28 cellular contexts compared by ENCODE assay signal in genomic region chr2:213561759-213562158, GRCh38.
"Had no signal": no experiment of that assay in that cellular context is flagged by ENCODE, and none has a peak within 500 bp of the region (broad histone marks: within the 10 kb centered on the region; RNA-seq: fewer than 3 reads in every experiment).

No MANE protein-coding gene starts in this region.

- H3K4me1 Mint-ChIP-seq: stimulated activated effector memory CD8-positive, alpha-beta T cell treated with anti-CD3 and anti-CD28 coated beads, Interleukin-12 subunit alpha, Interleukin-12 subunit beta, amount 100 ng/mL, for 72 hours; stimulated activated memory B cell treated with anti-CD40 and anti-IgM and Interleukin-4, amounts not matched to agents 10 μg/mL and 1 μg/mL and 100 μg/mL, for 72 hours; stimulated activated naive B cell treated with anti-CD40 and anti-IgM and Interleukin-4, amounts not matched to agents 10 μg/mL and 1 μg/mL and 100 μg/mL, for 72 hours; stimulated activated naive CD8-positive, alpha-beta T cell treated with anti-CD3 and anti-CD28 coated beads, Interleukin-15, amount 100 ng/mL, for 72 hours had no signal

- H3K27ac Mint-ChIP-seq: stimulated activated effector memory CD8-positive, alpha-beta T cell treated with anti-CD3 and anti-CD28 coated beads, Interleukin-12 subunit alpha, Interleukin-12 subunit beta, amount 100 ng/mL, for 72 hours; stimulated activated memory B cell treated with anti-CD40 and anti-IgM and Interleukin-4, amounts not matched to agents 10 μg/mL and 1 μg/mL and 100 μg/mL, for 72 hours; stimulated activated naive B cell treated with anti-CD40 and anti-IgM and Interleukin-4, amounts not matched to agents 10 μg/mL and 1 μg/mL and 100 μg/mL, for 72 hours; stimulated activated naive CD8-positive, alpha-beta T cell treated with anti-CD3 and anti-CD28 coated beads, Interleukin-15, amount 100 ng/mL, for 72 hours; stimulated activated naive CD8-positive, alpha-beta T cell treated with anti-CD3 and anti-CD28 coated beads, Interleukin-15, Interleukin-2, amounts not matched to agents 100 ng/mL and 50 ng/mL, for 24 hours; type B pancreatic cell had no signal

- H3K4me3 ChIP-seq: stomach, suprapubic skin, testis, thoracic aorta, thyroid gland, tibial artery, tibial nerve, transverse colon, upper lobe of left lung, upper lobe of right lung, uterus, vagina had no signal

- H3K9me3 Mint-ChIP-seq: type B pancreatic cell had no signal

- H3K4me3 Mint-ChIP-seq: stimulated activated effector memory CD8-positive, alpha-beta T cell treated with anti-CD3 and anti-CD28 coated beads, Interleukin-12 subunit alpha, Interleukin-12 subunit beta, amount 100 ng/mL, for 72 hours; stimulated activated memory B cell treated with anti-CD40 and anti-IgM and Interleukin-4, amounts not matched to agents 10 μg/mL and 1 μg/mL and 100 μg/mL, for 72 hours; stimulated activated naive B cell treated with anti-CD40 and anti-IgM and Interleukin-4, amounts not matched to agents 10 μg/mL and 1 μg/mL and 100 μg/mL, for 72 hours; stimulated activated naive CD8-positive, alpha-beta T cell treated with anti-CD3 and anti-CD28 coated beads, Interleukin-15, amount 100 ng/mL, for 72 hours; stimulated activated naive CD8-positive, alpha-beta T cell treated with anti-CD3 and anti-CD28 coated beads, Interleukin-15, Interleukin-2, amounts not matched to agents 100 ng/mL and 50 ng/mL, for 24 hours; type B pancreatic cell had no signal

- ATAC-seq: stimulated activated effector memory CD8-positive, alpha-beta T cell treated with anti-CD3 and anti-CD28 coated beads, Interleukin-12 subunit alpha, Interleukin-12 subunit beta, amount 100 ng/mL, for 72 hours; stimulated activated memory B cell treated with anti-CD40 and anti-IgM and Interleukin-4, amounts not matched to agents 10 μg/mL and 1 μg/mL and 100 μg/mL, for 72 hours; stimulated activated naive B cell treated with anti-CD40 and anti-IgM and Interleukin-4, amounts not matched to agents 10 μg/mL and 1 μg/mL and 100 μg/mL, for 72 hours; stimulated activated naive CD8-positive, alpha-beta T cell treated with anti-CD3 and anti-CD28 coated beads, Interleukin-15, amount 100 ng/mL, for 72 hours; stimulated activated naive CD8-positive, alpha-beta T cell treated with anti-CD3 and anti-CD28 coated beads, Interleukin-15, Interleukin-2, amounts not matched to agents 100 U/mL and 50 U/mL, for 24 hours; upper lobe of right lung had no signal

- H3K4me1 ChIP-seq: stomach, suprapubic skin, testis, thyroid gland, tibial artery, tibial nerve, transverse colon, upper lobe of left lung, upper lobe of right lung, uterus, vagina had no signal

- H3K27me3 Mint-ChIP-seq: stimulated activated memory B cell treated with anti-CD40 and anti-IgM and Interleukin-4, amounts not matched to agents 10 μg/mL and 1 μg/mL and 100 μg/mL, for 72 hours; stimulated activated naive B cell treated with anti-CD40 and anti-IgM and Interleukin-4, amounts not matched to agents 10 μg/mL and 1 μg/mL and 100 μg/mL, for 72 hours; stimulated activated naive CD8-positive, alpha-beta T cell treated with anti-CD3 and anti-CD28 coated beads, Interleukin-15, amount 100 ng/mL, for 72 hours; stimulated activated naive CD8-positive, alpha-beta T cell treated with anti-CD3 and anti-CD28 coated beads, Interleukin-15, Interleukin-2, amounts not matched to agents 100 ng/mL and 50 ng/mL, for 24 hours; type B pancreatic cell had no signal

- H3K36me3 ChIP-seq: stomach, suprapubic skin, thoracic aorta, thyroid gland, tibial artery, tibial nerve, transverse colon, upper lobe of left lung, upper lobe of right lung, uterus, vagina had no signal

- H3K27ac ChIP-seq: stomach, suprapubic skin, testis, thoracic aorta, thyroid gland, tibial artery, tibial nerve, transverse colon, upper lobe of left lung, upper lobe of right lung, uterus, vagina had no signal

- DNase-seq: stimulated activated CD4-positive, alpha-beta T cell treated with anti-CD3 and anti-CD28 coated beads, Interleukin-2, amount 100 ng/mL, for 48 hours; stimulated activated CD4-positive, alpha-beta T cell treated with anti-CD3 and anti-CD28 coated beads, Interleukin-4, amount 100 ng/mL, for 1 hour; stimulated activated CD4-positive, alpha-beta T cell treated with anti-CD3 and anti-CD28 coated beads, Interleukin-4, amount 100 ng/mL, for 24 hours; stimulated activated CD4-positive, alpha-beta T cell treated with anti-CD3 and anti-CD28 coated beads, Interleukin-4, amount 100 ng/mL, for 4 hours; stimulated activated CD8-positive, alpha-beta memory T cell treated with anti-CD3 and anti-CD28 coated beads, Interleukin-4, amount 100 ng/mL, for 48 hours; stimulated activated naive B cell treated with anti-CD40 and anti-IgM and Interleukin-4, amounts not matched to agents 10 μg/mL and 1 μg/mL and 100 μg/mL, for 72 hours; stimulated activated naive CD4-positive, alpha-beta T cell; stimulated activated naive CD4-positive, alpha-beta T cell treated with Interleukin-2 at 50 U/mL for 16 hours; stimulated activated naive CD8-positive, alpha-beta T cell treated with anti-CD3 and anti-CD28 coated beads, Interleukin-15, amount 100 ng/mL, for 72 hours; stimulated activated naive CD8-positive, alpha-beta T cell treated with anti-CD3 and anti-CD28 coated beads, Interleukin-15, Interleukin-2, amounts not matched to agents 100 U/mL and 50 U/mL, for 24 hours; stomach; substantia nigra; testis; thyroid gland; tibial artery; transverse colon; trophoblast cell; upper lobe of left lung; upper lobe of right lung; uterus had no signal

- H3K36me3 Mint-ChIP-seq: stimulated activated effector memory CD8-positive, alpha-beta T cell treated with anti-CD3 and anti-CD28 coated beads, Interleukin-12 subunit alpha, Interleukin-12 subunit beta, amount 100 ng/mL, for 72 hours; stimulated activated memory B cell treated with anti-CD40 and anti-IgM and Interleukin-4, amounts not matched to agents 10 μg/mL and 1 μg/mL and 100 μg/mL, for 72 hours; stimulated activated naive B cell treated with anti-CD40 and anti-IgM and Interleukin-4, amounts not matched to agents 10 μg/mL and 1 μg/mL and 100 μg/mL, for 72 hours; type B pancreatic cell had no signal

- H3K9me3 ChIP-seq: suprapubic skin, testis, thoracic aorta, thyroid gland, tibial artery, transverse colon, upper lobe of right lung, uterus, vagina had no signal

- H3K27me3 ChIP-seq: stomach, suprapubic skin, testis, thyroid gland, tibial artery, tibial nerve, transverse colon, upper lobe of left lung, upper lobe of right lung, uterus, vagina had no signal
